ENCODE assay signal across 11 cellular contexts in genomic region chr11:124970925-124971324, GRCh38. TPM values are rescaled to one million over a fixed set of nuclear protein-coding genes. Genes with fewer than 3 reads are reported as not detected.
DNase-seq lines count a peak whose midpoint lies in the region; ATAC-seq and TF ChIP-seq lines count a peak whose summit lies in the region.
"Had no signal": no experiment of that assay in that cellular context is flagged by ENCODE, and none has a peak within 500 bp of the region (broad histone marks: within the 10 kb centered on the region; RNA-seq: fewer than 3 reads in every experiment).

No MANE protein-coding gene starts in this region.

- H3K4me3 ChIP-seq in astrocyte of the spinal cord (ENCODE audit: low read depth, low read length) (no peak overlapping the region), tibial artery (no peak overlapping the region)

- H3K27me3 ChIP-seq in tibial artery, result no peaks in the 10 kb centered on the region

- H3K4me1 ChIP-seq in tibial artery, result no peaks in the 10 kb centered on the region

- no peaks in the 10 kb centered on the region for H3K9me3 ChIP-seq in tibial artery

- ATAC-seq in left colon, result peak; percentile 63
- ATAC-seq: activated CD4-positive, CD25-positive, alpha-beta regulatory T cell treated with anti-CD3 and anti-CD28 coated beads, Interleukin-2, amount 50 U/mL, for 24 hours had no signal

- no peak overlapping the region for H3K27ac ChIP-seq in tibial artery

- no peaks in the 10 kb centered on the region for H3K36me3 ChIP-seq in tibial artery

- peak; percentile 54 for DNase-seq in ELR (ENCODE audit: low read depth)
- DNase-seq in M059J (ENCODE audit: low read depth), result peak; percentile 41
- DNase-seq in astrocyte of the spinal cord (ENCODE audit: low read depth, low spot score), result peak; percentile 35
- no peak for DNase-seq in left colon
- DNase-seq in HK-2 (ENCODE audit: unreplicated experiment), result no peak
- no peak for DNase-seq in A172 (ENCODE audit: low spot score)
- DNase-seq in DMS79 (lab: John Stamatoyannopoulos, UW), result no peak
- DNase-seq in tibial artery, result no peak
- DNase-seq: NCI-H2171 had no signal

- TF ChIP-seq CTCF in astrocyte of the spinal cord (IDR thresholded peaks at IDR 0.05; ENCODE audit: low read depth, low read length), result no peak
- no peak for TF ChIP-seq CTCF in tibial artery (IDR thresholded peaks at IDR 0.05)

- intact Hi-C loops in left colon (cut with DNase I, micrococcal nuclease) (no loop called here), tibial artery (cut with DNase I; ENCODE audit: low total_unique reads) (loop anchor here (10.0 kb wide), 2 partner anchors 354 to 464 kb away; no protein-coding TSS in a partner anchor)

- in situ Hi-C loops in astrocyte of the spinal cord (cut with HindIII; ENCODE audit: low sequenced_read_pairs), result no loop called here

RNA-seq across cellular contexts. Expression of gene CCDC15, which starts 16.9 kb away (rescaled TPM):
- total RNA-seq in M059J (2014; rRNA removed; shearing (Covaris generic)), result 6.1 and 7.6 TPM in 2 replicates
- 1 to 10 TPM in 1 of 2 donors, under 1 TPM in 1; 0.53 to 1.2 TPM for total RNA-seq in left colon
- total RNA-seq in A172 (2014; rRNA removed; shearing (Covaris generic)), result 3.7 and 4.1 TPM in 2 replicates

RNA-seq across cellular contexts. Expression of gene HEPACAM, which starts 35.1 kb away (rescaled TPM):
- total RNA-seq in M059J (2014; rRNA removed; shearing (Covaris generic)), result not detected in 2 replicates
- under 1 TPM in 1 of 2 donors, not detected in 1; 0.14 TPM for total RNA-seq in left colon
- not detected in 2 replicates for total RNA-seq in A172 (2014; rRNA removed; shearing (Covaris generic))
- total RNA-seq: neural crest cell had no signal

RNA-seq across cellular contexts. Expression of gene HEPN1, which starts 51.9 kb away (rescaled TPM):
- not detected in 2 replicates for total RNA-seq in M059J (2014; rRNA removed; shearing (Covaris generic))
- total RNA-seq in left colon, result not detected
- not detected in 2 replicates for total RNA-seq in A172 (2014; rRNA removed; shearing (Covaris generic))
- total RNA-seq: neural crest cell had no signal

Comparison
In these comparisons a context has a peak if more than half of its experiments do, and no peak if none do; other contexts are left out.
1. DNase-seq: peak in ELR (single experiment), M059J (single experiment) and astrocyte of the spinal cord (single experiment); none in left colon (0 of 2), HK-2 (single experiment), A172 (single experiment), DMS79 (single experiment) and tibial artery (0 of 2).